Comparison of ENCODE assay signal across 8 cellular contexts in genomic region chr3:50260027-50260941, GRCh38. TPM values are rescaled to one million over a fixed set of nuclear protein-coding genes. Genes with fewer than 3 reads are reported as not detected.
DNase-seq lines count a peak whose midpoint lies in the region; ATAC-seq and TF ChIP-seq lines count a peak whose summit lies in the region.

No MANE protein-coding gene starts in this region.

- TSS peak; percentile 26 for BruUV-seq in Calu3 (replicated peaks; lab: Mats Ljungman, UMichigan)

- H3K36me3 ChIP-seq in HUES6 (ENCODE audit: control insufficient read depth, insufficient read depth, low read length) = peaks cover 27% of the 10 kb centered on the region

- H3K27ac ChIP-seq in HUES6 (ENCODE audit: low read depth, low read length) (peak overlapping the region; percentile 93), RWPE1 (peak overlapping the region; percentile 100)

- peak overlapping the region; percentile 77 for H3K27ac Mint-ChIP-seq in Calu3 (ENCODE audit: unreplicated experiment)
- peak overlapping the region; percentile 96 for H3K27ac Mint-ChIP-seq in nephron progenitor cell
- H3K27ac Mint-ChIP-seq in stimulated activated naive CD8-positive, alpha-beta T cell treated with anti-CD3 and anti-CD28 coated beads, Interleukin-15, Interleukin-2, amounts not matched to agents 100 ng/mL and 50 ng/mL, for 24 hours = no peak overlapping the region

- CTCF ChIA-PET in Calu3 (lab: Charles Lee) = interaction anchor here (0.5 to 1.2 kb wide), 11 partner anchors 9 to 222 kb away, joined by 3 to 14 read pairs (median 5); partner anchors contain the start of genes GNAI2, HYAL3, NAA80 and SEMA3B
- CTCF ChIA-PET in RWPE1 (lab: Yijun Ruan, JAX) = interaction anchor here (0.6 to 1.5 kb wide), 6 partner anchors 9 to 66 kb away, joined by 3 to 9 read pairs (median 4); no protein-coding TSS in a partner anchor

- peak; percentile 79 for ATAC-seq in GM19467 (IDR thresholded peaks at IDR 0.05; ENCODE audit: unreplicated experiment)

- no peaks in the 10 kb centered on the region for H3K9me3 Mint-ChIP-seq in Calu3 (ENCODE audit: low read depth, unreplicated experiment)
- H3K9me3 Mint-ChIP-seq in nephron progenitor cell = no peaks in the 10 kb centered on the region
- no peaks in the 10 kb centered on the region for H3K9me3 Mint-ChIP-seq in stimulated activated naive CD8-positive, alpha-beta T cell treated with anti-CD3 and anti-CD28 coated beads, Interleukin-15, Interleukin-2, amounts not matched to agents 100 ng/mL and 50 ng/mL, for 24 hours

- H3K4me3 ChIP-seq in HUES6 (ENCODE audit: low read depth, low read length) (peak overlapping the region; percentile 51), fibroblast of pulmonary artery (replicated peaks; ENCODE audit: low read depth, low read length) (peak overlapping the region; percentile 55)

- H3K4me3 Mint-ChIP-seq in Calu3 (ENCODE audit: low read depth, unreplicated experiment) (peak overlapping the region; percentile 54), nephron progenitor cell (peak overlapping the region; percentile 68)
- H3K4me3 Mint-ChIP-seq in stimulated activated naive CD8-positive, alpha-beta T cell treated with anti-CD3 and anti-CD28 coated beads, Interleukin-15, Interleukin-2, amounts not matched to agents 100 ng/mL and 50 ng/mL, for 24 hours = peak overlapping the region; percentile 56

- peaks cover 17% of the 10 kb centered on the region for H3K4me1 Mint-ChIP-seq in Calu3 (ENCODE audit: low read depth, unreplicated experiment)
- peaks cover 70% of the 10 kb centered on the region for H3K4me1 Mint-ChIP-seq in nephron progenitor cell
- peaks cover 4% of the 10 kb centered on the region for H3K4me1 Mint-ChIP-seq in stimulated activated naive CD8-positive, alpha-beta T cell treated with anti-CD3 and anti-CD28 coated beads, Interleukin-15, Interleukin-2, amounts not matched to agents 100 ng/mL and 50 ng/mL, for 24 hours (ENCODE audit: low read depth)

- H3K27me3 Mint-ChIP-seq in Calu3 (ENCODE audit: unreplicated experiment) (no peaks in the 10 kb centered on the region), nephron progenitor cell (ENCODE audit: low read depth, poor library complexity) (peaks cover 2% of the 10 kb centered on the region)
- no peaks in the 10 kb centered on the region for H3K27me3 Mint-ChIP-seq in stimulated activated naive CD8-positive, alpha-beta T cell treated with anti-CD3 and anti-CD28 coated beads, Interleukin-15, Interleukin-2, amounts not matched to agents 100 ng/mL and 50 ng/mL, for 24 hours

- H3K36me3 Mint-ChIP-seq in Calu3 (ENCODE audit: insufficient read depth, unreplicated experiment) (peaks cover 45% of the 10 kb centered on the region), nephron progenitor cell (ENCODE audit: low read depth) (peaks cover 17% of the 10 kb centered on the region)
- peaks cover 14% of the 10 kb centered on the region for H3K36me3 Mint-ChIP-seq in stimulated activated naive CD8-positive, alpha-beta T cell treated with anti-CD3 and anti-CD28 coated beads, Interleukin-15, Interleukin-2, amounts not matched to agents 100 ng/mL and 50 ng/mL, for 24 hours (ENCODE audit: low read depth)

- peak; percentile 96 for DNase-seq in Calu3
- peak; percentile 77 for DNase-seq in RWPE1 (ENCODE audit: low spot score)
- peak; percentile 67 for DNase-seq in activated effector memory CD4-positive, alpha-beta T cell treated with Interleukin-2 at 50 U/mL for 16 hours
- peak; percentile 91 for DNase-seq in fibroblast of pulmonary artery (ENCODE audit: low read depth)
- DNase-seq in nephron progenitor cell = peak; percentile 96

- intact Hi-C loops in Calu3 (cut with micrococcal nuclease; ENCODE audit: unreplicated experiment) = no loop called here

- no peaks in the 10 kb centered on the region for H3K9me3 ChIP-seq in HUES6 (ENCODE audit: control insufficient read depth, insufficient read depth, low read depth, low read length)

- POLR2A ChIA-PET in RWPE1 (lab: Yijun Ruan, JAX; ENCODE audit: low non-redundant PET) = no interaction called here

- H3K9ac ChIP-seq in HUES6 (ENCODE audit: low read length) = peak overlapping the region; percentile 81

- TF ChIP-seq CTCF in Calu3 (IDR thresholded peaks at IDR 0.05; ENCODE audit: unreplicated experiment) (peak; percentile 94), RWPE1 (conservative IDR thresholded peaks at IDR 0.05; ENCODE audit: low read depth) (peak; percentile 96), fibroblast of pulmonary artery (IDR thresholded peaks at IDR 0.05; ENCODE audit: low read length, missing control alignments) (peak; percentile 51), nephron progenitor cell (IDR thresholded peaks at IDR 0.05) (peak; percentile 96)

- peaks cover 36% of the 10 kb centered on the region for H3K4me1 ChIP-seq in HUES6 (ENCODE audit: control insufficient read depth, insufficient read depth, low read length)

- no peaks in the 10 kb centered on the region for H3K27me3 ChIP-seq in HUES6 (ENCODE audit: control insufficient read depth, insufficient read depth, low read length)

RNA-seq across cellular contexts. Expression of gene SEMA3B, which starts 8.7 kb away (rescaled TPM):
- total RNA-seq in Calu3 (2022) = 20.3 and 25.7 TPM in 2 replicates

RNA-seq across cellular contexts. Expression of gene LSMEM2, which starts 18.6 kb away (rescaled TPM):
- total RNA-seq in Calu3 (2022) = 0.32 TPM in 1 of 2 replicates, not detected in the other

RNA-seq across cellular contexts. Expression of gene GNAI2, which starts 24.3 kb away (rescaled TPM):
- total RNA-seq in Calu3 (2022) = 92.5 and 102 TPM in 2 replicates

RNA-seq across cellular contexts. Expression of gene IFRD2, which starts 31.9 kb away (rescaled TPM):
- total RNA-seq in Calu3 (2022) = 121 TPM in 2 replicates

RNA-seq across cellular contexts. Expression of gene HYAL3, which starts 38.9 kb away (rescaled TPM):
- total RNA-seq in Calu3 (2022) = 4.3 and 5.5 TPM in 2 replicates

Comparison
In these comparisons a context has a peak if more than half of its experiments do, and no peak if none do; other contexts are left out.
1. Peak in every context shown above with its lines: DNase-seq, ATAC-seq, H3K4me3 ChIP-seq and H3K27ac ChIP-seq.